ENCODE assay signal across 11 cellular contexts in the genomic region with DNA sequence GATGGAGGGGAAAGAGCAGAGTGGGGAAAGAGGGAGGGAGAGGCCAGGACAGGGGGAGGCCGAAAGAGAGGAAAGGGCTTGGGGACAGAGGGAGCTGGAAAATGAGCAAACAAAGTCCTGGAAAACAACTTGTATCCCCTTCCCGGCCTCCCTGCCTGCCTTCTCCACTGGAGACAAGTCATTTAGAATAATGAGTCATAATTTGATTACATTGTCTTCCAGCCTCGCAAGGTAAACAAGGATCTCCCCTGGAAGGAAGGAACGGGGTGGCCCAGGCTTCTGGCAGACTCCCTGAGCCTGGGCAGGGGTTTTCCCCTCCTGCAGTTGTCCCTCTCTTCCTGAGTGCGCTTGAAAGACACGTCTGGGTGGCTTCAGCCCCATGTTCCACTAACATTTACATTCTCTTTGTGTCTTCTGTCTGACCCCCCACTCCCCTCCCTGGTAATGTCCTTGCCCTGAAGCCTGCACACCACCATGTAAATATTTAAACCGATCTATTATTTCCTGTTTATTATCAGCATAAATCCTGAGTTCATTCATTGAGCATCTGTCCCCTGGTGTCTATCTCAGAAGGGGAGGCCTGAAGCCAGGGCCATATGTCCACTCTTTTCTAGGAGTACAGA. TPM values are rescaled to one million over a fixed set of nuclear protein-coding genes. Genes with fewer than 3 reads are reported as not detected.
DNase-seq lines count a peak whose midpoint lies in the region; ATAC-seq and TF ChIP-seq lines count a peak whose summit lies in the region.
"Had no signal": no experiment of that assay in that cellular context is flagged by ENCODE, and none has a peak within 500 bp of the region (broad histone marks: within the 10 kb centered on the region; RNA-seq: fewer than 3 reads in every experiment).

No MANE protein-coding gene starts in this region.

- no peaks in the 10 kb centered on the region for H3K9me3 Mint-ChIP-seq in activated naive CD4-positive, alpha-beta T cell treated with anti-CD3 and anti-CD28 coated beads, Interleukin-2, amount 50 U/mL, for 24 hours
- H3K9me3 Mint-ChIP-seq in activated CD8-positive, alpha-beta T cell treated with anti-CD3 and anti-CD28 coated beads for 36 hours: no peaks in the 10 kb centered on the region
- H3K9me3 Mint-ChIP-seq: natural killer cell treated with Interleukin-12 subunit alpha and Interleukin-12 subunit beta and Interleukin-15 and Interleukin-18, amount 100 ng/mL, for 72 hours; stimulated activated naive CD8-positive, alpha-beta T cell treated with anti-CD3 and anti-CD28 coated beads, Interleukin-15, Interleukin-2, amounts not matched to agents 100 ng/mL and 50 ng/mL, for 24 hours had no signal

- H3K4me3 Mint-ChIP-seq in activated naive CD4-positive, alpha-beta T cell treated with anti-CD3 and anti-CD28 coated beads, Interleukin-2, amount 50 U/mL, for 24 hours: no peak overlapping the region
- H3K4me3 Mint-ChIP-seq in activated CD8-positive, alpha-beta T cell treated with anti-CD3 and anti-CD28 coated beads for 36 hours: no peak overlapping the region
- H3K4me3 Mint-ChIP-seq: natural killer cell treated with Interleukin-12 subunit alpha and Interleukin-12 subunit beta and Interleukin-15 and Interleukin-18, amount 100 ng/mL, for 72 hours; stimulated activated naive CD8-positive, alpha-beta T cell treated with anti-CD3 and anti-CD28 coated beads, Interleukin-15, Interleukin-2, amounts not matched to agents 100 ng/mL and 50 ng/mL, for 24 hours had no signal

- H3K4me3 ChIP-seq in SK-N-MC (no peak overlapping the region), transverse colon (no peak overlapping the region)

- in situ Hi-C loops in transverse colon (cut with MboI; ENCODE audit: low pct_ligation_motif_present in 1 of 4, low pct_unique_long_range_greater_than_20kb in 1 of 4, low sequenced_read_pairs in 3 of 4): no loop called here

- no peaks in the 10 kb centered on the region for H3K36me3 Mint-ChIP-seq in activated naive CD4-positive, alpha-beta T cell treated with anti-CD3 and anti-CD28 coated beads, Interleukin-2, amount 50 U/mL, for 24 hours
- H3K36me3 Mint-ChIP-seq in activated CD8-positive, alpha-beta T cell treated with anti-CD3 and anti-CD28 coated beads for 36 hours (ENCODE audit: low read depth): no peaks in the 10 kb centered on the region
- H3K36me3 Mint-ChIP-seq: natural killer cell treated with Interleukin-12 subunit alpha and Interleukin-12 subunit beta and Interleukin-15 and Interleukin-18, amount 100 ng/mL, for 72 hours had no signal

- no peak for TF ChIP-seq POLR2A in transverse colon (IDR thresholded peaks at IDR 0.05)

- POLR2A ChIA-PET in activated CD8-positive, alpha-beta T cell treated with anti-CD3 and anti-CD28 coated beads for 36 hours (lab: Charles Lee): no interaction called here

- TF ChIP-seq CTCF in transverse colon (IDR thresholded peaks at IDR 0.05): no peak
- no peak for TF ChIP-seq CTCF in activated CD8-positive, alpha-beta T cell treated with anti-CD3 and anti-CD28 coated beads for 36 hours (IDR thresholded peaks at IDR 0.05)

- peak overlapping the region; percentile 1 for H3K9ac ChIP-seq in SK-N-MC (ENCODE audit: insufficient read length)

- H3K4me1 Mint-ChIP-seq in activated naive CD4-positive, alpha-beta T cell treated with anti-CD3 and anti-CD28 coated beads, Interleukin-2, amount 50 U/mL, for 24 hours: no peaks in the 10 kb centered on the region
- H3K4me1 Mint-ChIP-seq in activated CD8-positive, alpha-beta T cell treated with anti-CD3 and anti-CD28 coated beads for 36 hours (ENCODE audit: low read depth): no peaks in the 10 kb centered on the region

- peaks cover 33 to 75% (median 53%) of the 10 kb centered on the region in 4 donors for H3K4me1 ChIP-seq in transverse colon

- intact Hi-C loops in transverse colon (cut with DNase I; ENCODE audit: low total_unique reads): no loop called here
- intact Hi-C loops in activated CD8-positive, alpha-beta T cell treated with anti-CD3 and anti-CD28 coated beads for 36 hours (cut with micrococcal nuclease): no loop called here

- no peak for DNase-seq in activated naive CD4-positive, alpha-beta T cell treated with anti-CD3 and anti-CD28 coated beads, Interleukin-2, amount 50 U/mL, for 16 hours
- DNase-seq in SK-N-MC (ENCODE audit: low read depth, low spot score) (no peak), kidney tubule cell (ENCODE audit: low spot score) (peak; percentile 55), transverse colon (peak; percentile 69)
- DNase-seq in activated CD8-positive, alpha-beta T cell treated with anti-CD3 and anti-CD28 coated beads for 36 hours: no peak
- DNase-seq in activated T-cell treated with anti-CD3 and anti-CD28 coated beads, Interleukin-2, amount 50 U/mL, for 48 hours: no peak
- DNase-seq: activated CD8-positive, alpha-beta memory T cell treated with anti-CD3 and anti-CD28 coated beads for 24 hours had no signal

- H3K9me3 ChIP-seq in SK-N-MC (ENCODE audit: low read depth, low read length) (no peaks in the 10 kb centered on the region), transverse colon (no peaks in the 10 kb centered on the region)

- no peak for ATAC-seq in HG02938 (IDR thresholded peaks at IDR 0.05; ENCODE audit: unreplicated experiment)
- ATAC-seq in activated CD8-positive, alpha-beta T cell treated with anti-CD3 and anti-CD28 coated beads for 36 hours: no peak
- ATAC-seq: natural killer cell treated with Interleukin-12 subunit alpha and Interleukin-12 subunit beta and Interleukin-15 and Interleukin-18, amount 100 ng/mL, for 72 hours had no signal

- CTCF ChIA-PET in activated CD8-positive, alpha-beta T cell treated with anti-CD3 and anti-CD28 coated beads for 36 hours (lab: Charles Lee): no interaction called here

- H3K27me3 ChIP-seq in transverse colon: no peaks in the 10 kb centered on the region

- H3K27ac Mint-ChIP-seq in activated naive CD4-positive, alpha-beta T cell treated with anti-CD3 and anti-CD28 coated beads, Interleukin-2, amount 50 U/mL, for 24 hours: peak overlapping the region; percentile 55
- no peak overlapping the region for H3K27ac Mint-ChIP-seq in activated CD8-positive, alpha-beta T cell treated with anti-CD3 and anti-CD28 coated beads for 36 hours
- H3K27ac Mint-ChIP-seq: natural killer cell treated with Interleukin-12 subunit alpha and Interleukin-12 subunit beta and Interleukin-15 and Interleukin-18, amount 100 ng/mL, for 72 hours; stimulated activated naive CD8-positive, alpha-beta T cell treated with anti-CD3 and anti-CD28 coated beads, Interleukin-15, Interleukin-2, amounts not matched to agents 100 ng/mL and 50 ng/mL, for 24 hours had no signal

- H3K27ac ChIP-seq in SK-N-MC (no peak overlapping the region), transverse colon (peak overlapping the region; percentile 26 to 67 (median 62))

- H3K36me3 ChIP-seq in SK-N-MC (ENCODE audit: insufficient read depth, low read length) (no peaks in the 10 kb centered on the region), transverse colon (no peaks in the 10 kb centered on the region)

- 15 to 30% methylated on average over 3 to 7 of the region's 7 CpGs for WGBS in transverse colon (ENCODE audit: low coverage in 1 of 2), 2 donors

- no peak for TF ChIP-seq EP300 in transverse colon (IDR thresholded peaks at IDR 0.05; ENCODE audit: low read depth)

- H3K27me3 Mint-ChIP-seq in activated naive CD4-positive, alpha-beta T cell treated with anti-CD3 and anti-CD28 coated beads, Interleukin-2, amount 50 U/mL, for 24 hours: peaks cover 14% of the 10 kb centered on the region
- peaks cover 26% of the 10 kb centered on the region for H3K27me3 Mint-ChIP-seq in activated CD8-positive, alpha-beta T cell treated with anti-CD3 and anti-CD28 coated beads for 36 hours

RNA-seq across cellular contexts. Expression of gene MRPS18A, which starts 12.1 kb away (rescaled TPM):
- 10 to 100 TPM; 25.4 to 48.6 (median 40.3) TPM for total RNA-seq in transverse colon
- total RNA-seq in activated CD8-positive, alpha-beta T cell treated with anti-CD3 and anti-CD28 coated beads for 36 hours: 10 to 100 TPM; 45.4 to 52.9 TPM

RNA-seq across cellular contexts. Expression of gene RSPH9, which starts 54.8 kb away (rescaled TPM):
- not detected for total RNA-seq in transverse colon
- under 1 TPM in 1 of 2 experiments, not detected in 1; 0.11 TPM for total RNA-seq in activated CD8-positive, alpha-beta T cell treated with anti-CD3 and anti-CD28 coated beads for 36 hours
- total RNA-seq: natural killer cell treated with Interleukin-12 subunit alpha and Interleukin-12 subunit beta and Interleukin-15 and Interleukin-18, amount 100 ng/mL, for 72 hours had no signal

Comparison
In these comparisons a context has a peak if more than half of its experiments do, and no peak if none do; other contexts are left out.
1. DNase-seq: peak in kidney tubule cell (single experiment) and transverse colon (single experiment); none in activated naive CD4-positive, alpha-beta T cell treated with anti-CD3 and anti-CD28 coated beads, Interleukin-2, amount 50 U/mL, for 16 hours (single experiment), SK-N-MC (single experiment), activated CD8-positive, alpha-beta T cell treated with anti-CD3 and anti-CD28 coated beads for 36 hours (single experiment) and activated T-cell treated with anti-CD3 and anti-CD28 coated beads, Interleukin-2, amount 50 U/mL, for 48 hours (0 of 2).